8 cellular contexts compared by ENCODE assay signal in genomic region chr19:37078717-37079032, GRCh38. TPM values are rescaled to one million over a fixed set of nuclear protein-coding genes. Genes with fewer than 3 reads are reported as not detected.
A peak's percentile ranks its signal among the peaks of the same experiment; 100 is the strongest.
DNase-seq lines count a peak whose midpoint lies in the region; ATAC-seq and TF ChIP-seq lines count a peak whose summit lies in the region.

No MANE protein-coding gene starts in this region.

- peaks cover 41% of the 10 kb centered on the region for H3K36me3 Mint-ChIP-seq in activated B cell treated with CpG ODN at 0.5 μM for 24 hours (ENCODE audit: low read depth)
- H3K36me3 Mint-ChIP-seq in stimulated activated effector memory CD8-positive, alpha-beta T cell treated with anti-CD3 and anti-CD28 coated beads, Interleukin-12 subunit alpha, Interleukin-12 subunit beta, amount 100 ng/mL, for 72 hours: peaks cover 21% of the 10 kb centered on the region

- peaks cover 14% of the 10 kb centered on the region for H3K9me3 Mint-ChIP-seq in activated B cell treated with CpG ODN at 0.5 μM for 24 hours
- H3K9me3 Mint-ChIP-seq in stimulated activated effector memory CD8-positive, alpha-beta T cell treated with anti-CD3 and anti-CD28 coated beads, Interleukin-12 subunit alpha, Interleukin-12 subunit beta, amount 100 ng/mL, for 72 hours: peaks cover 9% of the 10 kb centered on the region

- DNase-seq in DMS 273 (lab: John Stamatoyannopoulos, UW; ENCODE audit: unreplicated experiment) (peak; percentile 30), DMS 273 treated with DMSO at 0.1 percent for 48 hours (lab: John Stamatoyannopoulos, UW) (no peak), activated B cell treated with CpG ODN at 0.5 μM for 24 hours (no peak), iPS DF 6.9 (ENCODE audit: low read depth, low spot score) (no peak), NOMO-1 treated with DMSO at 0.1 percent for 48 hours (lab: John Stamatoyannopoulos, UW; ENCODE audit: unreplicated experiment) (no peak), NCI-H2107 (lab: John Stamatoyannopoulos, UW) (no peak), T-helper 9 cell (no peak)
- DNase-seq in stimulated activated effector memory CD8-positive, alpha-beta T cell treated with anti-CD3 and anti-CD28 coated beads, Interleukin-12 subunit alpha, Interleukin-12 subunit beta, amount 100 ng/mL, for 72 hours (ENCODE audit: low spot score in 2 of 2): no peak

- no peaks in the 10 kb centered on the region for H3K4me1 ChIP-seq in iPS DF 6.9 (ENCODE audit: control insufficient read depth, insufficient read depth, low read length)

- H3K4me3 Mint-ChIP-seq in activated B cell treated with CpG ODN at 0.5 μM for 24 hours: peak overlapping the region; percentile 97
- peak overlapping the region; percentile 96 for H3K4me3 Mint-ChIP-seq in stimulated activated effector memory CD8-positive, alpha-beta T cell treated with anti-CD3 and anti-CD28 coated beads, Interleukin-12 subunit alpha, Interleukin-12 subunit beta, amount 100 ng/mL, for 72 hours

- TF ChIP-seq CTCF in activated B cell treated with CpG ODN at 0.5 μM for 24 hours (IDR thresholded peaks at IDR 0.05): no peak

- H3K27me3 Mint-ChIP-seq in activated B cell treated with CpG ODN at 0.5 μM for 24 hours: no peaks in the 10 kb centered on the region

- H3K4me1 Mint-ChIP-seq in activated B cell treated with CpG ODN at 0.5 μM for 24 hours: peaks cover 32% of the 10 kb centered on the region
- H3K4me1 Mint-ChIP-seq in stimulated activated effector memory CD8-positive, alpha-beta T cell treated with anti-CD3 and anti-CD28 coated beads, Interleukin-12 subunit alpha, Interleukin-12 subunit beta, amount 100 ng/mL, for 72 hours: peaks cover 25% of the 10 kb centered on the region

- no peak for ATAC-seq in activated B cell treated with CpG ODN at 0.5 μM for 24 hours (ENCODE audit: low read depth)
- ATAC-seq in stimulated activated effector memory CD8-positive, alpha-beta T cell treated with anti-CD3 and anti-CD28 coated beads, Interleukin-12 subunit alpha, Interleukin-12 subunit beta, amount 100 ng/mL, for 72 hours: no peak

- intact Hi-C loops in activated B cell treated with CpG ODN at 0.5 μM for 24 hours (cut with micrococcal nuclease): loop anchor here (1.0 to 5.0 kb wide), 20 partner anchors 94 to 861 kb away; partner anchors contain the start of genes ZFP14, ZNF146, ZNF260 and ZNF345

- CTCF ChIA-PET in activated B cell treated with CpG ODN at 0.5 μM for 24 hours (lab: Charles Lee): no interaction called here

- H3K9me3 ChIP-seq in iPS DF 6.9 (ENCODE audit: control insufficient read depth, insufficient read depth, low read length): no peaks in the 10 kb centered on the region

- peak overlapping the region; percentile 90 for H3K4me3 ChIP-seq in iPS DF 6.9 (ENCODE audit: low read length)

- H3K27me3 ChIP-seq in iPS DF 6.9 (ENCODE audit: control insufficient read depth, insufficient read depth, low read length): no peaks in the 10 kb centered on the region

- no peak overlapping the region for H3K27ac ChIP-seq in iPS DF 6.9 (ENCODE audit: low read length)

- WGBS in iPS DF 6.9 (ENCODE audit: insufficient coverage, insufficient read length): no CpG with 5 or more reads among the region's 7 CpGs

- no peaks in the 10 kb centered on the region for H3K36me3 ChIP-seq in iPS DF 6.9 (ENCODE audit: control insufficient read depth, insufficient read depth, low read length)

- peak overlapping the region; percentile 92 for H3K27ac Mint-ChIP-seq in activated B cell treated with CpG ODN at 0.5 μM for 24 hours
- peak overlapping the region; percentile 96 for H3K27ac Mint-ChIP-seq in stimulated activated effector memory CD8-positive, alpha-beta T cell treated with anti-CD3 and anti-CD28 coated beads, Interleukin-12 subunit alpha, Interleukin-12 subunit beta, amount 100 ng/mL, for 72 hours

- POLR2A ChIA-PET in activated B cell treated with CpG ODN at 0.5 μM for 24 hours (lab: Charles Lee): interaction anchor here (1.0 to 2.1 kb wide), 18 partner anchors 94 to 964 kb away, joined by 3 to 13 read pairs (median 4); partner anchors contain the start of genes POLR2I, ZNF146, ZNF260 and ZNF345

RNA-seq across cellular contexts. Expression of gene ZNF420, which starts 0.4 kb away (rescaled TPM):
- 11.6 and 11.9 TPM in 2 replicates for total RNA-seq in activated B cell treated with CpG ODN at 0.5 μM for 24 hours
